1 cellular context compared by ENCODE assay signal in the genomic region with DNA sequence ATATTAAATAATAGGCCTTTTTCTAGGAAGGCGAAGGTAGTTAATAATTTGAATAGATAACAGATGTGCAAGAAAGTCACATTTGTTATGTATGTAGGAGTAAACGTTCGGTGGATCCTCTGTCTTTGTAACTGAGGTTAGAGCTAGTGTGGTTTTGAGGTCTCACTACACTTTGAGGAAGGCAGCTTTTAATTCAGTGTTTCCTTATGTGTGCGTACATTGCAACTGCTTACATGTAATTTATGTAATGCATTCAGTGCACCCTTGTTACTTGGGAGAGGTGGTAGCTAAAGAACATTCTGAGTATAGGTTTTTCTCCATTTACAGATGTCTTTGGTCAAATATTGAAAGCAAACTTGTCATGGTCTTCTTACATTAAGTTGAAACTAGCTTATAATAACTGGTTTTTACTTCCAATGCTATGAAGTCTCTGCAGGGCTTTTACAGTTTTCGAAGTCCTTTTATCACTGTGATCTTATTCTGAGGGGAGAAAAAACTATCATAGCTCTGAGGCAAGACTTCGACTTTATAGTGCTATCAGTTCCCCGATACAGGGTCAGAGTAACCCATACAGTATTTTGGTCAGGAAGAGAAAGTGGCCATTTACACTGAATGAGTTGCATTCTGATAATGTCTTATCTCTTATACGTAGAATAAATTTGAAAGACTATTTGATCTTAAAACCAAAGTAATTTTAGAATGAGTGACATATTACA.
TF ChIP-seq lines count a peak whose summit lies in the region.

No MANE protein-coding gene starts in this region.

TF ChIP-seq in K562, 482 proteins besides CTCF, POLR2A, EP300 and RAD21:
- no peak for TF ChIP-seq FOXA3 (CRISPR knock-in tag; conservative IDR thresholded peaks at IDR 0.05 in 1 of 2, IDR thresholded peaks at IDR 0.05 in 1 of 2)
- TF ChIP-seq ZNF347 (CRISPR knock-in tag; IDR thresholded peaks at IDR 0.05; ENCODE audit: low read depth), result no peak
- no peak for TF ChIP-seq RBM15 (IDR thresholded peaks at IDR 0.05; ENCODE audit: insufficient read depth, low read length)
- TF ChIP-seq KLF10 (CRISPR knock-in tag; IDR thresholded peaks at IDR 0.05), result no peak
- no peak for TF ChIP-seq SRSF7 (optimal IDR thresholded peaks at IDR 0.05; ENCODE audit: low read depth, low read length)
- TF ChIP-seq PHF21A (IDR thresholded peaks at IDR 0.05; ENCODE audit: borderline replicate concordance, low read depth), result no peak
- TF ChIP-seq NBN (IDR thresholded peaks at IDR 0.05; ENCODE audit: low read depth), result no peak
- no peak for TF ChIP-seq CAMTA2 (CRISPR knock-in tag; conservative IDR thresholded peaks at IDR 0.05)
- TF ChIP-seq, protein P1, sequence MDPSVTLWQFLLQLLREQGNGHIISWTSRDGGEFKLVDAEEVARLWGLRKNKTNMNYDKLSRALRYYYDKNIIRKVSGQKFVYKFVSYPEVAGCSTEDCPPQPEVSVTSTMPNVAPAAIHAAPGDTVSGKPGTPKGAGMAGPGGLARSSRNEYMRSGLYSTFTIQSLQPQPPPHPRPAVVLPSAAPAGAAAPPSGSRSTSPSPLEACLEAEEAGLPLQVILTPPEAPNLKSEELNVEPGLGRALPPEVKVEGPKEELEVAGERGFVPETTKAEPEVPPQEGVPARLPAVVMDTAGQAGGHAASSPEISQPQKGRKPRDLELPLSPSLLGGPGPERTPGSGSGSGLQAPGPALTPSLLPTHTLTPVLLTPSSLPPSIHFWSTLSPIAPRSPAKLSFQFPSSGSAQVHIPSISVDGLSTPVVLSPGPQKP (CRISPR knock-in tag; IDR thresholded peaks at IDR 0.05), result no peak
- TF ChIP-seq GATAD2B (IDR thresholded peaks at IDR 0.05; ENCODE audit: borderline replicate concordance), result no peak
